12 cellular contexts compared by ENCODE assay signal in the genomic region with DNA sequence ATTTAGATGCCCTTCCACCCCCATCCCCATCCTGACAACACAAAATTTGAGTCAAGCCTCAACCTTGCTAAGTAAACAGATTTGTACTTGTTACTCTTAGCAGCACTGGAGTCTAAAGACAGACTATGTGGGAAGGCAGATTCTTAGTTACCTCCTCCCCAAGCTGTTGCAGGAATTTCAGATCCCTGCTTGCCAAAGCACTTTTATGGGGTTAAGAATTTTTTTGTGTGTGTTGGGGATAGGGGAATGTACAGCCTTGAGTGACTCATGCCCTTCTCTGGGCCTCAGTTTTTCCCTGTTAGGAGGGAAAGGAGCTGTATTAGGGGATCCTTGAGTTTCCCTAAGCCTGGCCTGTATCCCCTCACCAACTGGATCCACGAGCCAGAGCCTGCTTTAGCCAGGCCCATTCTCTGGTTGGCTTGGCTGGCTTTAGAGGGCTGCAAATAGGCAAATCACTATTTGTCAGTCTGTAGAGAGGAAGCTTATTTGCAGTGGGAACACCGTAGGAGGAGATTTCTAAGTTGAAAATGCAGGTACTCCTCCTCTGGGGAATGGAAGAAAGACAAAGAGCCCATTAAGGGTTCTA. TPM values are rescaled to one million over a fixed set of nuclear protein-coding genes. Genes with fewer than 3 reads are reported as not detected.
DNase-seq lines count a peak whose midpoint lies in the region; ATAC-seq, FAIRE-seq and TF ChIP-seq lines count a peak whose summit lies in the region.
"Had no signal": no experiment of that assay in that cellular context is flagged by ENCODE, and none has a peak within 500 bp of the region (broad histone marks: within the 10 kb centered on the region; RNA-seq: fewer than 3 reads in every experiment).

No MANE protein-coding gene starts in this region.

- H3K4me3 ChIP-seq in bronchial epithelial cell (ENCODE audit: low read depth, low read length) (no peak overlapping the region), hepatocyte (no peak overlapping the region)
- H3K4me3 ChIP-seq: pancreas, tibial nerve had no signal

- H4K20me1 ChIP-seq in hepatocyte (ENCODE audit: insufficient read depth, poor library complexity, severe bottlenecking): no peaks in the 10 kb centered on the region

- no peaks in the 10 kb centered on the region for H3K9me2 ChIP-seq in hepatocyte (replicated peaks; ENCODE audit: insufficient read depth)

- DNase-seq in HPDE6-E6E7 (ENCODE audit: extremely low spot score) (peak; percentile 8), bronchial epithelial cell (ENCODE audit: low read depth) (peak; percentile 77), inferior parietal cortex (ENCODE audit: extremely low spot score) (peak; percentile 18), stromal cell of bone marrow (ENCODE audit: low read depth) (peak; percentile 29), cerebellar cortex (ENCODE audit: low spot score) (no peak), hepatocyte (ENCODE audit: low spot score) (no peak), DMS153 treated with DMSO at 0.1 percent for 48 hours (lab: John Stamatoyannopoulos, UW; ENCODE audit: unreplicated experiment) (no peak)
- DNase-seq: activated gamma-delta T cell treated with Interleukin-2 at 50 U/mL for 16 hours, NCI-H2107, pancreas had no signal

- no peaks in the 10 kb centered on the region for H3K9me3 ChIP-seq in hepatocyte (ENCODE audit: low read depth)
- H3K9me3 ChIP-seq: pancreas had no signal

- no peak overlapping the region for H3K27ac ChIP-seq in hepatocyte
- H3K27ac ChIP-seq: pancreas, tibial nerve had no signal

- H3K4me2 ChIP-seq in hepatocyte: no peak overlapping the region

- H3K4me1 ChIP-seq in hepatocyte (ENCODE audit: insufficient read depth): peaks cover 17% of the 10 kb centered on the region
- H3K4me1 ChIP-seq: pancreas, tibial nerve had no signal

- no peak for ATAC-seq in esophagus mucosa

- FAIRE-seq in bronchial epithelial cell (lab: Jason Lieb, UNC): no peak
- FAIRE-seq: pancreas had no signal

- 80% methylated on average over 2 of the region's 2 CpGs for WGBS in hepatocyte (ENCODE audit: low lambda C conversion rate, missing lambda C conversion rate)

- TF ChIP-seq CTCF in bronchial epithelial cell (IDR thresholded peaks at IDR 0.05; ENCODE audit: insufficient read depth, low read length, severe bottlenecking): no peak
- no peak for TF ChIP-seq CTCF in hepatocyte (IDR thresholded peaks at IDR 0.05; ENCODE audit: poor library complexity)

- H3K79me2 ChIP-seq in hepatocyte: no peaks in the 10 kb centered on the region

- no peak overlapping the region for H2AFZ ChIP-seq in hepatocyte

- no peaks in the 10 kb centered on the region for H3K36me3 ChIP-seq in bronchial epithelial cell (ENCODE audit: control insufficient read depth, insufficient read depth, low read length)
- H3K36me3 ChIP-seq in hepatocyte (replicated peaks; ENCODE audit: insufficient read depth, low read depth): no peaks in the 10 kb centered on the region
- H3K36me3 ChIP-seq: pancreas, tibial nerve had no signal

- H3K27me3 ChIP-seq in bronchial epithelial cell (ENCODE audit: control insufficient read depth, insufficient read depth, low read length) (no peaks in the 10 kb centered on the region), hepatocyte (no peaks in the 10 kb centered on the region)
- H3K27me3 ChIP-seq: pancreas, tibial nerve had no signal

RNA-seq across cellular contexts. Expression of a gene that starts 27.7 kb away (rescaled TPM):
- not detected in 2 replicates for total RNA-seq in bronchial epithelial cell
- total RNA-seq in esophagus mucosa: not detected
- total RNA-seq in hepatocyte: not detected in 2 replicates
- not detected in 2 replicates for polyA plus RNA-seq in hepatocyte
- total RNA-seq: pancreas, tibial nerve had no signal
- polyA plus RNA-seq: pancreas had no signal

RNA-seq across cellular contexts. Expression of a gene that starts 28.9 kb away (rescaled TPM):
- total RNA-seq in bronchial epithelial cell (not detected in 2 replicates), esophagus mucosa (not detected), hepatocyte (not detected in 2 replicates)
- not detected in 2 replicates for polyA plus RNA-seq in hepatocyte
- total RNA-seq: pancreas, tibial nerve had no signal
- polyA plus RNA-seq: pancreas had no signal

Comparison
In these comparisons a context has a peak if more than half of its experiments do, and no peak if none do; other contexts are left out.
1. DNase-seq: peak in HPDE6-E6E7 (single experiment), bronchial epithelial cell (single experiment), inferior parietal cortex (single experiment) and stromal cell of bone marrow (single experiment); none in cerebellar cortex (single experiment), hepatocyte (single experiment) and DMS153 treated with DMSO at 0.1 percent for 48 hours (single experiment).